In genomic region chr4:125303821-125304220, GRCh38 we compare ENCODE assay signal across 16 cellular contexts. TPM values are rescaled to one million over a fixed set of nuclear protein-coding genes. Genes with fewer than 3 reads are reported as not detected.
DNase-seq lines count a peak whose midpoint lies in the region; ATAC-seq and TF ChIP-seq lines count a peak whose summit lies in the region.
"Had no signal": no experiment of that assay in that cellular context is flagged by ENCODE, and none has a peak within 500 bp of the region (broad histone marks: within the 10 kb centered on the region; RNA-seq: fewer than 3 reads in every experiment).

No MANE protein-coding gene starts in this region.

- no peak overlapping the region for H3K4me3 Mint-ChIP-seq in neural progenitor cell
- H3K4me3 Mint-ChIP-seq: CD14-positive monocyte; CD4-positive, alpha-beta memory T cell had no signal

- H3K4me1 ChIP-seq in SJSA1 (replicated peaks) (peaks cover 18% of the 10 kb centered on the region), neural progenitor cell (no peaks in the 10 kb centered on the region)
- H3K4me1 ChIP-seq: BLaER1, HAP-1 had no signal

- H3K36me3 ChIP-seq in SJSA1 (no peaks in the 10 kb centered on the region), neural progenitor cell (no peaks in the 10 kb centered on the region)
- H3K36me3 ChIP-seq: BLaER1, HAP-1 had no signal

- no peaks in the 10 kb centered on the region for H3K9me3 Mint-ChIP-seq in neural progenitor cell
- H3K9me3 Mint-ChIP-seq: CD14-positive monocyte; CD4-positive, alpha-beta memory T cell had no signal

- no peaks in the 10 kb centered on the region for H3K79me2 ChIP-seq in neural progenitor cell (ENCODE audit: low read depth)

- intact Hi-C loops in posterior cingulate gyrus (cut with DNase I), result no loop called here

- no peak overlapping the region for H2AFZ ChIP-seq in neural progenitor cell (replicated peaks)

- no peaks in the 10 kb centered on the region for H3K4me1 Mint-ChIP-seq in neural progenitor cell
- H3K4me1 Mint-ChIP-seq: CD14-positive monocyte; CD4-positive, alpha-beta memory T cell had no signal

- peak overlapping the region; percentile 53 for H3K27ac Mint-ChIP-seq in neural progenitor cell
- H3K27ac Mint-ChIP-seq: CD14-positive monocyte; CD4-positive, alpha-beta memory T cell had no signal

- no peak overlapping the region for H3K4me3 ChIP-seq in SJSA1
- no peak overlapping the region for H3K4me3 ChIP-seq in neural progenitor cell
- H3K4me3 ChIP-seq: BLaER1, HAP-1 had no signal

- no peaks in the 10 kb centered on the region for H3F3A ChIP-seq in neural progenitor cell (ENCODE audit: low read depth)

- no peaks in the 10 kb centered on the region for H3K27me3 Mint-ChIP-seq in neural progenitor cell (ENCODE audit: insufficient read depth, low read depth)
- H3K27me3 Mint-ChIP-seq: CD4-positive, alpha-beta memory T cell had no signal

- H3K9ac ChIP-seq in neural progenitor cell, result no peak overlapping the region
- H3K9ac ChIP-seq: BLaER1 had no signal

- no peaks in the 10 kb centered on the region for H3K36me3 Mint-ChIP-seq in neural progenitor cell
- H3K36me3 Mint-ChIP-seq: CD14-positive monocyte; CD4-positive, alpha-beta memory T cell had no signal

- H3K4me2 ChIP-seq in neural progenitor cell, result no peak overlapping the region
- H3K4me2 ChIP-seq: BLaER1 had no signal

- no peaks in the 10 kb centered on the region for H4K20me1 ChIP-seq in neural progenitor cell (ENCODE audit: low read depth)
- H4K20me1 ChIP-seq: BLaER1 had no signal

- no peak for TF ChIP-seq CTCF in neural progenitor cell (IDR thresholded peaks at IDR 0.05)
- TF ChIP-seq CTCF in omental fat pad (IDR thresholded peaks at IDR 0.05), result no peak

- ATAC-seq in omental fat pad (ENCODE audit: low FRiP score), result no peak

- no peaks in the 10 kb centered on the region for H3K27me3 ChIP-seq in SJSA1 (replicated peaks)
- no peaks in the 10 kb centered on the region for H3K27me3 ChIP-seq in neural progenitor cell
- H3K27me3 ChIP-seq: BLaER1 had no signal

- H3K9me3 ChIP-seq in SJSA1 (replicated peaks) (no peaks in the 10 kb centered on the region), neural progenitor cell (ENCODE audit: low read depth) (no peaks in the 10 kb centered on the region)
- H3K9me3 ChIP-seq: BLaER1, HAP-1 had no signal

- peak overlapping the region; percentile 11; the same call in 1 of the 2 replicates for H3K27ac ChIP-seq in SJSA1
- no peak overlapping the region for H3K27ac ChIP-seq in neural progenitor cell
- H3K27ac ChIP-seq: BLaER1 had no signal

- peak; percentile 10 for DNase-seq in H4 (ENCODE audit: low spot score)
- peak; percentile 48 to 54 for DNase-seq in SJSA1 (ENCODE audit: low read depth in 1 of 2, low spot score in 2 of 2)
- DNase-seq in kidney tubule cell (ENCODE audit: low spot score), result peak; percentile 81
- no peak for DNase-seq in neural progenitor cell (ENCODE audit: low spot score)
- DNase-seq in stimulated activated naive CD4-positive, alpha-beta T cell (lab: John Stamatoyannopoulos, UW), result no peak
- no peak for DNase-seq in NCI-H2196 treated with DMSO at 0.1 percent for 48 hours (lab: John Stamatoyannopoulos, UW; ENCODE audit: unreplicated experiment)
- DNase-seq in posterior cingulate gyrus, result no peak
- no peak for DNase-seq in omental fat pad (ENCODE audit: low spot score)
- DNase-seq: 8988T; CD4-positive, alpha-beta memory T cell; DMS153; DMS79; GDM1 had no signal

RNA-seq across cellular contexts. Expression of gene FAT4, which starts 10.9 kb away (rescaled TPM):
- 8.8 and 9.0 TPM in 2 replicates for total RNA-seq in H4 (2014; rRNA removed; shearing (Covaris generic))
- total RNA-seq in SJSA1 (2014; rRNA removed; shearing (Covaris generic)), result 37.1 and 54.4 TPM in 2 replicates
- total RNA-seq in neural progenitor cell (ENCODE audit: low replicate concordance) (7.4 and 8.5 TPM in 2 replicates), omental fat pad (10 to 100 TPM; 10.2 to 44.8 (median 15.6) TPM)
- total RNA-seq: CD4-positive, alpha-beta memory T cell had no signal

Comparison
In these comparisons a context has a peak if more than half of its experiments do, and no peak if none do; other contexts are left out.
1. DNase-seq: peak in H4 (single experiment), SJSA1 (2 of 2) and kidney tubule cell (single experiment); none in neural progenitor cell (single experiment), stimulated activated naive CD4-positive, alpha-beta T cell (0 of 6), NCI-H2196 treated with DMSO at 0.1 percent for 48 hours (single experiment), posterior cingulate gyrus (0 of 10) and omental fat pad (single experiment).